Comparison of ENCODE assay signal across 28 cellular contexts in genomic region chr12:102862486-102862885, GRCh38. TPM values are rescaled to one million over a fixed set of nuclear protein-coding genes. Genes with fewer than 3 reads are reported as not detected.
"Had no signal": no experiment of that assay in that cellular context is flagged by ENCODE, and none has a peak within 500 bp of the region (broad histone marks: within the 10 kb centered on the region; RNA-seq: fewer than 3 reads in every experiment).

No MANE protein-coding gene starts in this region.

- ATAC-seq: stimulated activated effector memory CD8-positive, alpha-beta T cell treated with anti-CD3 and anti-CD28 coated beads, Interleukin-12 subunit alpha, Interleukin-12 subunit beta, amount 100 ng/mL, for 72 hours; stimulated activated memory B cell treated with anti-CD40 and anti-IgM and Interleukin-4, amounts not matched to agents 10 μg/mL and 1 μg/mL and 100 μg/mL, for 72 hours; stimulated activated naive B cell treated with anti-CD40 and anti-IgM and Interleukin-4, amounts not matched to agents 10 μg/mL and 1 μg/mL and 100 μg/mL, for 72 hours; stimulated activated naive CD8-positive, alpha-beta T cell treated with anti-CD3 and anti-CD28 coated beads, Interleukin-15, amount 100 ng/mL, for 72 hours; stimulated activated naive CD8-positive, alpha-beta T cell treated with anti-CD3 and anti-CD28 coated beads, Interleukin-15, Interleukin-2, amounts not matched to agents 100 U/mL and 50 U/mL, for 24 hours; upper lobe of right lung had no signal

- H3K36me3 ChIP-seq: stomach, suprapubic skin, thoracic aorta, thyroid gland, tibial artery, tibial nerve, transverse colon, upper lobe of left lung, upper lobe of right lung, uterus, vagina had no signal

- H3K27me3 ChIP-seq: stomach, suprapubic skin, testis, thyroid gland, tibial artery, tibial nerve, transverse colon, upper lobe of left lung, upper lobe of right lung, uterus, vagina had no signal

- H3K4me1 ChIP-seq: stomach, suprapubic skin, testis, thyroid gland, tibial artery, tibial nerve, transverse colon, upper lobe of left lung, upper lobe of right lung, uterus, vagina had no signal

- H3K4me3 ChIP-seq: stomach, suprapubic skin, testis, thoracic aorta, thyroid gland, tibial artery, tibial nerve, transverse colon, upper lobe of left lung, upper lobe of right lung, uterus, vagina had no signal

- H3K9me3 ChIP-seq: stomach, suprapubic skin, testis, thoracic aorta, thyroid gland, tibial artery, transverse colon, upper lobe of left lung, upper lobe of right lung, uterus, vagina had no signal

- FAIRE-seq: urothelium cell line had no signal

- H3K27ac ChIP-seq: stomach, suprapubic skin, testis, thoracic aorta, thyroid gland, tibial artery, tibial nerve, transverse colon, upper lobe of left lung, upper lobe of right lung, uterus, vagina had no signal

- DNase-seq: stimulated activated CD4-positive, alpha-beta T cell treated with anti-CD3 and anti-CD28 coated beads, Interleukin-2, amount 100 ng/mL, for 48 hours; stimulated activated CD4-positive, alpha-beta T cell treated with anti-CD3 and anti-CD28 coated beads, Interleukin-4, amount 100 ng/mL, for 1 hour; stimulated activated CD4-positive, alpha-beta T cell treated with anti-CD3 and anti-CD28 coated beads, Interleukin-4, amount 100 ng/mL, for 24 hours; stimulated activated CD4-positive, alpha-beta T cell treated with anti-CD3 and anti-CD28 coated beads, Interleukin-4, amount 100 ng/mL, for 4 hours; stimulated activated CD8-positive, alpha-beta memory T cell treated with anti-CD3 and anti-CD28 coated beads, Interleukin-4, amount 100 ng/mL, for 48 hours; stimulated activated naive B cell treated with anti-CD40 and anti-IgM and Interleukin-4, amounts not matched to agents 10 μg/mL and 1 μg/mL and 100 μg/mL, for 72 hours; stimulated activated naive CD4-positive, alpha-beta T cell; stimulated activated naive CD4-positive, alpha-beta T cell treated with Interleukin-2 at 50 U/mL for 16 hours; stimulated activated naive CD8-positive, alpha-beta T cell treated with anti-CD3 and anti-CD28 coated beads, Interleukin-15, amount 100 ng/mL, for 72 hours; stimulated activated naive CD8-positive, alpha-beta T cell treated with anti-CD3 and anti-CD28 coated beads, Interleukin-15, Interleukin-2, amounts not matched to agents 100 U/mL and 50 U/mL, for 24 hours; stomach; substantia nigra; testis; thyroid gland; tibial artery; transverse colon; trophoblast cell; upper lobe of left lung; upper lobe of right lung; uterus had no signal

RNA-seq across cellular contexts. Expression of gene PAH, which starts 54.6 kb away (rescaled TPM):
- total RNA-seq: subcutaneous adipose tissue, thoracic aorta, transverse colon, upper lobe of right lung, vagina had no signal
